ENCODE assay signal across 8 cellular contexts in the genomic region with DNA sequence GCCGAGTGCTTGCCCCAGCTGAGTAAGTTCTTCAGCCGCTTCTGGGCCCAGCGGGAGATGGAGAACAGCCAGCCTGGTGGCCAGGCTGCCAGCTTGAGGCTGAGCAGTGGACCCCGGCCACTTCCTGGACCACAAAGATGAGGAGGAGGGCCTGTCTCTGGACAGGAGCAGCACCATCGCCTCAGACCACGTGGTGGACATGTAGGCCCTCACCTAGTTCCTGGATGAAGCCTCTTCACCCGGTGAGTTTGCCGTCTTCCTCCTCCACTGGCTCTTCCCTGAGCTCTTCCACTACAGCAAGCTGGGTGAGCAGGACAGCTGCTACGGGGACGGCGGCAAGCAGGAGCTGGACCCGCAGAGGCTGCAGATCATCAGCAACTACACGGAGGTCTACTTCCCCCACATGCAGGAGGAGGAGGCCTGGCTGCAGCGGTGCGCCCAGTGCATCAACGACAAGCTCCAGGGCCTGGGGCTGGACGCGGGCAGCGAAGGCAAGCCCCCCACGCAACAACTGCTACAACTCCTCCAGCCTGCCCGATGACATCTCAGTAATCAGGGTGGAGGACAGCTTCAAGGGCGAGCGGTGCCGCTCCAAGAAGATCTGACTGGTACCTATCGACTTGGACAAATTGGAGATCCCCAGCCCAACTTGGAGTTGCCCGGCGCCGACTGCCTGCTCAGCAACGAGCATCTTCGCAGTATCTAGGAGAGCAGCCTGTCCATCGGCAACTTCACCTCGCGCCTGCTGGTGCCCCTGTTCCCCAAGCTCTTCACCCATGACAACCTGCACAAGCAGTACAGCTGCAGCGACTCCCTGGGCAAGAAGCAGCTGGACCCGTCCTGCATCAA. TPM values are rescaled to one million over a fixed set of nuclear protein-coding genes. Genes with fewer than 3 reads are reported as not detected.
A peak's percentile ranks its signal among the peaks of the same experiment; 100 is the strongest.
DNase-seq lines count a peak whose midpoint lies in the region; ATAC-seq and TF ChIP-seq lines count a peak whose summit lies in the region.
"Not testable (repeated sequence)": the region's sequence is repeated elsewhere in the genome, so short reads cannot be mapped to it uniquely, and the experiment has no call there.

No MANE protein-coding gene starts in this region.

- H3K36me3 Mint-ChIP-seq in activated T-cell treated with anti-CD3 and anti-CD28 coated beads, Interleukin-2, amount 50 U/mL, for 24 hours (ENCODE audit: low read depth); central memory CD8-positive, alpha-beta T cell (ENCODE audit: insufficient read depth); immature natural killer cell: not testable (repeated sequence)

- H3K14ac ChIP-seq in neuronal stem cell (ENCODE audit: low read length), result not testable (repeated sequence)

- not testable (repeated sequence) for H3K18ac ChIP-seq in neuronal stem cell (ENCODE audit: low read length)

- peak overlapping the region; percentile 43 for H3K9ac ChIP-seq in NT2/D1 (ENCODE audit: insufficient read length, low read depth)
- not testable (repeated sequence) for H3K9ac ChIP-seq in neuronal stem cell (ENCODE audit: low read depth, low read length, poor library complexity); subcutaneous abdominal adipose tissue (ENCODE audit: low read length in 5 of 5)

- not testable (repeated sequence) for H3K36me3 ChIP-seq in NT2/D1 (ENCODE audit: insufficient read depth, insufficient read length, low read length); neuronal stem cell (replicated peaks in 1 of 2; ENCODE audit: control insufficient read depth in 2 of 2, insufficient read depth in 2 of 2, low read length in 2 of 2); subcutaneous abdominal adipose tissue (ENCODE audit: control insufficient read depth in 5 of 5, insufficient read depth in 5 of 5, low read length in 5 of 5)

- WGBS in neuronal stem cell (ENCODE audit: extremely low coverage in 2 of 2, insufficient read length in 2 of 2, insufficient replicate concordance in 1 of 2), 2 donors, result no CpG with 5 or more reads among the region's 35 CpGs

- TF ChIP-seq CTCF in C4-2B (conservative IDR thresholded peaks at IDR 0.05); HFF-Myc (IDR thresholded peaks at IDR 0.05; ENCODE audit: low read depth, low read length, missing control alignments): not testable (repeated sequence)

- H3K4me1 ChIP-seq in NT2/D1 (ENCODE audit: insufficient read depth, insufficient read length); neuronal stem cell (ENCODE audit: control insufficient read depth in 2 of 2, insufficient read depth in 1 of 2, low read depth in 1 of 2, low read length in 2 of 2): not testable (repeated sequence)
- H3K4me1 ChIP-seq in subcutaneous abdominal adipose tissue (ENCODE audit: control insufficient read depth in 5 of 5, insufficient read depth in 5 of 5, low read length in 5 of 5), result peaks cover 0 to 12% (median 6%) of the 10 kb centered on the region in 5 donors

- not testable (repeated sequence) for H3K9me3 ChIP-seq in NT2/D1 (ENCODE audit: insufficient read depth, low read length); neuronal stem cell (replicated peaks in 1 of 2; ENCODE audit: control insufficient read depth in 2 of 2, insufficient read depth in 1 of 2, low read depth in 1 of 2, low read length in 2 of 2); subcutaneous abdominal adipose tissue (ENCODE audit: control insufficient read depth in 5 of 5, low read length in 5 of 5)

- H3K79me1 ChIP-seq in neuronal stem cell (ENCODE audit: low read depth, low read length), result not testable (repeated sequence)

- not testable (repeated sequence) for H2BK5ac ChIP-seq in neuronal stem cell (ENCODE audit: low read length)

- not testable (repeated sequence) for H2BK120ac ChIP-seq in neuronal stem cell (ENCODE audit: low read depth, low read length)

- not testable (repeated sequence) for H3K27me3 ChIP-seq in NT2/D1 (ENCODE audit: insufficient read depth, insufficient read length); neuronal stem cell (ENCODE audit: control insufficient read depth in 3 of 3, insufficient read depth in 3 of 3, low read depth in 1 of 3, low read length in 3 of 3); subcutaneous abdominal adipose tissue (ENCODE audit: control insufficient read depth in 5 of 5, insufficient read depth in 4 of 5, low read length in 5 of 5)

- H2AK5ac ChIP-seq in neuronal stem cell (ENCODE audit: low read depth, low read length), result not testable (repeated sequence)

- H2AFZ ChIP-seq in neuronal stem cell (ENCODE audit: low read length), result peak overlapping the region; percentile 7

- DNase-seq in HFF-Myc (ENCODE audit: extremely low read depth, low read depth); NT2/D1 (ENCODE audit: low read depth, low spot score); central memory CD8-positive, alpha-beta T cell (ENCODE audit: low spot score in 2 of 2); immature natural killer cell; neuronal stem cell (ENCODE audit: low spot score): not testable (repeated sequence)
- peak; percentile 32 for DNase-seq in activated T-cell treated with anti-CD3 and anti-CD28 coated beads, Interleukin-2, amount 50 U/mL, for 24 hours

- not testable (repeated sequence) for H2BK15ac ChIP-seq in neuronal stem cell (ENCODE audit: low read length)

- not testable (repeated sequence) for H3K9me3 Mint-ChIP-seq in activated T-cell treated with anti-CD3 and anti-CD28 coated beads, Interleukin-2, amount 50 U/mL, for 24 hours; central memory CD8-positive, alpha-beta T cell; immature natural killer cell

- H3K23ac ChIP-seq in neuronal stem cell (ENCODE audit: low read depth, low read length, poor library complexity), result peak overlapping the region; percentile 73

- H3K27me3 Mint-ChIP-seq in activated T-cell treated with anti-CD3 and anti-CD28 coated beads, Interleukin-2, amount 50 U/mL, for 24 hours; central memory CD8-positive, alpha-beta T cell; immature natural killer cell (ENCODE audit: low read depth in 3 of 3): not testable (repeated sequence)

- not testable (repeated sequence) for H3K4ac ChIP-seq in neuronal stem cell (ENCODE audit: low read length)

- ATAC-seq in central memory CD8-positive, alpha-beta T cell (replicated peaks; ENCODE audit: extremely low read depth, poor library complexity, severe bottlenecking), result not testable (repeated sequence)

- H3K4me2 ChIP-seq in neuronal stem cell (ENCODE audit: insufficient read depth, low read length, poor library complexity, severe bottlenecking), result not testable (repeated sequence)

- H3K27ac Mint-ChIP-seq in activated T-cell treated with anti-CD3 and anti-CD28 coated beads, Interleukin-2, amount 50 U/mL, for 24 hours, result peak overlapping the region; percentile 89
- H3K27ac Mint-ChIP-seq in central memory CD8-positive, alpha-beta T cell (ENCODE audit: low read depth); immature natural killer cell: not testable (repeated sequence)

- not testable (repeated sequence) for H4K8ac ChIP-seq in neuronal stem cell (ENCODE audit: low read depth, low read length)

- H3K27ac ChIP-seq in C4-2B, result peak overlapping the region; percentile 40; the same call in 1 of the 2 replicates
- H3K27ac ChIP-seq in neuronal stem cell (replicated peaks; ENCODE audit: low read length); subcutaneous abdominal adipose tissue (ENCODE audit: low read depth, low read length): not testable (repeated sequence)

- H3K4me3 ChIP-seq in HFF-Myc (replicated peaks; ENCODE audit: low read depth, low read length) (peak overlapping the region; percentile 47), NT2/D1 (ENCODE audit: insufficient read length, low read depth) (peak overlapping the region; percentile 62), subcutaneous abdominal adipose tissue (ENCODE audit: low read depth in 1 of 5, low read length in 5 of 5) (peak overlapping the region in 4 of 5 donors; percentile 53 to 88 (median 58))
- not testable (repeated sequence) for H3K4me3 ChIP-seq in neuronal stem cell (ENCODE audit: low read length in 2 of 2)

- peaks cover 25% of the 10 kb centered on the region for H3K4me1 Mint-ChIP-seq in activated T-cell treated with anti-CD3 and anti-CD28 coated beads, Interleukin-2, amount 50 U/mL, for 24 hours (ENCODE audit: low read depth)
- H3K4me1 Mint-ChIP-seq in central memory CD8-positive, alpha-beta T cell, result not testable (repeated sequence)
- H3K4me1 Mint-ChIP-seq in immature natural killer cell, result peaks cover 9 to 11% of the 10 kb centered on the region in 2 donors

- H4K91ac ChIP-seq in neuronal stem cell (ENCODE audit: low read depth, low read length, poor library complexity), result not testable (repeated sequence)

- H2BK12ac ChIP-seq in neuronal stem cell (ENCODE audit: low read length), result not testable (repeated sequence)

- peak overlapping the region; percentile 89 for H3K4me3 Mint-ChIP-seq in activated T-cell treated with anti-CD3 and anti-CD28 coated beads, Interleukin-2, amount 50 U/mL, for 24 hours
- peak overlapping the region; percentile 79 for H3K4me3 Mint-ChIP-seq in central memory CD8-positive, alpha-beta T cell
- H3K4me3 Mint-ChIP-seq in immature natural killer cell, result peak overlapping the region; percentile 85 to 94 (median 86)

RNA-seq across cellular contexts. Expression of a gene that starts 35.5 kb away (rescaled TPM):
- polyA plus RNA-seq in immature natural killer cell, result 10 to 100 TPM in 2 of 3 donors, 1 to 10 TPM in 1; 9.2 to 13.3 (median 11.8) TPM
- polyA plus RNA-seq in neuronal stem cell (2013, experiment 1 of 2), result 3.8 TPM
- 3.9 TPM for polyA plus RNA-seq in neuronal stem cell (2013, experiment 2 of 2)
